Comparison of ENCODE assay signal across 9 cellular contexts in the genomic region with DNA sequence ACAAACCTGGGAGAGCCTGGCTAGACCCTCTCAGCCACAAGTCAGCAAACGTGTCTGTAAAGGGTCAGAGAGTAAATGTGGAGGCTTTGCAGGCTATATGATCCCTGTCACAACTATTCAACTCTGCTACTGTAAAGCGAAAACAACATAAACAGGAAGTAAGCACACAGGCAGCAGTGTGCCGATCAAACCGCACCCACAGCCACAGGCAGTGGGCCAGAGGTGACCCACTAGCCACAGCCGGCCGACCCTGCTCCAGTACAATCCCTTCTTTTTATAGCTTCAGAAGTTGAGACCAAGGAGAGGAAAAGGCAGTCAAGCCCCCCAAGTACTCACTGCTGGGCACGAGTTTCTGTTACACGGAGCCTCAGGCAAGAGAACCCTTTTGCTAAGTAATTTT.
DNase-seq lines count a peak whose midpoint lies in the region; ATAC-seq and TF ChIP-seq lines count a peak whose summit lies in the region.
"Had no signal": no experiment of that assay in that cellular context is flagged by ENCODE, and none has a peak within 500 bp of the region (broad histone marks: within the 10 kb centered on the region; RNA-seq: fewer than 3 reads in every experiment).

No MANE protein-coding gene starts in this region.

- intact Hi-C loops in activated CD4-positive, alpha-beta T cell treated with anti-CD3 and anti-CD28 coated beads, Interleukin-2, amount 10 ng/mL, durations not matched to agents 24 days and 14 days (cut with micrococcal nuclease), result no loop called here
- intact Hi-C loops in thyroid gland (cut with DNase I), result no loop called here

- 72 to 86% methylated on average over 8 of the region's 8 CpGs for WGBS in thyroid gland, 2 donors

- H3K4me1 ChIP-seq in thyroid gland, result peaks cover 10 to 23% of the 10 kb centered on the region in 2 donors

- no peak for TF ChIP-seq POLR2A in thyroid gland (IDR thresholded peaks at IDR 0.05)

- peak; percentile 75 to 77 for ATAC-seq in stimulated activated naive B cell treated with anti-CD40 and anti-IgM and Interleukin-4, amounts not matched to agents 10 μg/mL and 1 μg/mL and 100 μg/mL, for 72 hours (replicated peaks)
- ATAC-seq in HG02970 (IDR thresholded peaks at IDR 0.05; ENCODE audit: low FRiP score, unreplicated experiment), result no peak

- no peak overlapping the region for H3K27ac ChIP-seq in thyroid gland

- no peak for TF ChIP-seq CTCF in fibroblast of villous mesenchyme (IDR thresholded peaks at IDR 0.05; ENCODE audit: insufficient read depth, low read depth, low read length)
- no peak for TF ChIP-seq CTCF in thyroid gland (IDR thresholded peaks at IDR 0.05)

- no peaks in the 10 kb centered on the region for H3K36me3 Mint-ChIP-seq in activated CD4-positive, alpha-beta T cell treated with anti-CD3 and anti-CD28 coated beads, Interleukin-2, amount 10 ng/mL, durations not matched to agents 24 days and 14 days (ENCODE audit: low read depth)
- no peaks in the 10 kb centered on the region for H3K36me3 Mint-ChIP-seq in stimulated activated naive B cell treated with anti-CD40 and anti-IgM and Interleukin-4, amounts not matched to agents 10 μg/mL and 1 μg/mL and 100 μg/mL, for 72 hours
- H3K36me3 Mint-ChIP-seq: brain had no signal

- H3K4me3 Mint-ChIP-seq in activated CD4-positive, alpha-beta T cell treated with anti-CD3 and anti-CD28 coated beads, Interleukin-2, amount 10 ng/mL, durations not matched to agents 24 days and 14 days, result peak overlapping the region; percentile 47
- H3K4me3 Mint-ChIP-seq in stimulated activated naive B cell treated with anti-CD40 and anti-IgM and Interleukin-4, amounts not matched to agents 10 μg/mL and 1 μg/mL and 100 μg/mL, for 72 hours, result peak overlapping the region in 1 of 2 donors; percentile 14
- H3K4me3 Mint-ChIP-seq: brain had no signal

- H3K36me3 ChIP-seq in MG63 (no peaks in the 10 kb centered on the region), thyroid gland (no peaks in the 10 kb centered on the region)

- no peaks in the 10 kb centered on the region for H3K9me3 Mint-ChIP-seq in activated CD4-positive, alpha-beta T cell treated with anti-CD3 and anti-CD28 coated beads, Interleukin-2, amount 10 ng/mL, durations not matched to agents 24 days and 14 days
- H3K9me3 Mint-ChIP-seq in stimulated activated naive B cell treated with anti-CD40 and anti-IgM and Interleukin-4, amounts not matched to agents 10 μg/mL and 1 μg/mL and 100 μg/mL, for 72 hours, result no peaks in the 10 kb centered on the region
- H3K9me3 Mint-ChIP-seq: brain had no signal

- no peak overlapping the region; the same call in 1 of the 2 replicates for H3K4me3 ChIP-seq in MG63
- no peak overlapping the region for H3K4me3 ChIP-seq in fibroblast of villous mesenchyme (ENCODE audit: low read depth, low read length)
- no peak overlapping the region for H3K4me3 ChIP-seq in thyroid gland (replicated peaks in 1 of 3)

- H3K9me3 ChIP-seq in MG63 (no peaks in the 10 kb centered on the region), thyroid gland (no peaks in the 10 kb centered on the region)

- H3K4me1 Mint-ChIP-seq in activated CD4-positive, alpha-beta T cell treated with anti-CD3 and anti-CD28 coated beads, Interleukin-2, amount 10 ng/mL, durations not matched to agents 24 days and 14 days, result peaks cover 15% of the 10 kb centered on the region
- H3K4me1 Mint-ChIP-seq in stimulated activated naive B cell treated with anti-CD40 and anti-IgM and Interleukin-4, amounts not matched to agents 10 μg/mL and 1 μg/mL and 100 μg/mL, for 72 hours, result peaks cover 3 to 7% of the 10 kb centered on the region in 2 donors

- H3K27ac Mint-ChIP-seq in activated CD4-positive, alpha-beta T cell treated with anti-CD3 and anti-CD28 coated beads, Interleukin-2, amount 10 ng/mL, durations not matched to agents 24 days and 14 days, result no peak overlapping the region
- H3K27ac Mint-ChIP-seq in stimulated activated naive B cell treated with anti-CD40 and anti-IgM and Interleukin-4, amounts not matched to agents 10 μg/mL and 1 μg/mL and 100 μg/mL, for 72 hours, result no peak overlapping the region

- H3K27me3 ChIP-seq in MG63, result no peaks in the 10 kb centered on the region
- H3K27me3 ChIP-seq in thyroid gland, result no peaks in the 10 kb centered on the region

- DNase-seq in activated CD4-positive, alpha-beta T cell treated with anti-CD3 and anti-CD28 coated beads, Interleukin-2, amount 10 ng/mL, durations not matched to agents 24 days and 14 days, result peak; percentile 75
- no peak for DNase-seq in activated CD4-positive, alpha-beta T cell treated with anti-CD3 and anti-CD28 coated beads for 4 hours
- DNase-seq in MG63 (peak; percentile 73), fibroblast of villous mesenchyme (ENCODE audit: low read depth) (peak; percentile 74), thyroid gland (no peak), NCI-H1092 (lab: John Stamatoyannopoulos, UW) (no peak)
- no peak for DNase-seq in stimulated activated naive B cell treated with anti-CD40 and anti-IgM and Interleukin-4, amounts not matched to agents 10 μg/mL and 1 μg/mL and 100 μg/mL, for 72 hours

- peaks cover 10% of the 10 kb centered on the region for H3K27me3 Mint-ChIP-seq in activated CD4-positive, alpha-beta T cell treated with anti-CD3 and anti-CD28 coated beads, Interleukin-2, amount 10 ng/mL, durations not matched to agents 24 days and 14 days
- peaks cover 0 to 8% of the 10 kb centered on the region in 2 donors for H3K27me3 Mint-ChIP-seq in stimulated activated naive B cell treated with anti-CD40 and anti-IgM and Interleukin-4, amounts not matched to agents 10 μg/mL and 1 μg/mL and 100 μg/mL, for 72 hours

Comparison
In these comparisons a context has a peak if more than half of its experiments do, and no peak if none do; other contexts are left out.
1. DNase-seq: peak in activated CD4-positive, alpha-beta T cell treated with anti-CD3 and anti-CD28 coated beads, Interleukin-2, amount 10 ng/mL, durations not matched to agents 24 days and 14 days (single experiment), MG63 (single experiment) and fibroblast of villous mesenchyme (single experiment); none in activated CD4-positive, alpha-beta T cell treated with anti-CD3 and anti-CD28 coated beads for 4 hours (0 of 2), stimulated activated naive B cell treated with anti-CD40 and anti-IgM and Interleukin-4, amounts not matched to agents 10 μg/mL and 1 μg/mL and 100 μg/mL, for 72 hours (single experiment), thyroid gland (0 of 2) and NCI-H1092 (single experiment).